8 cellular contexts compared by ENCODE assay signal in the genomic region with DNA sequence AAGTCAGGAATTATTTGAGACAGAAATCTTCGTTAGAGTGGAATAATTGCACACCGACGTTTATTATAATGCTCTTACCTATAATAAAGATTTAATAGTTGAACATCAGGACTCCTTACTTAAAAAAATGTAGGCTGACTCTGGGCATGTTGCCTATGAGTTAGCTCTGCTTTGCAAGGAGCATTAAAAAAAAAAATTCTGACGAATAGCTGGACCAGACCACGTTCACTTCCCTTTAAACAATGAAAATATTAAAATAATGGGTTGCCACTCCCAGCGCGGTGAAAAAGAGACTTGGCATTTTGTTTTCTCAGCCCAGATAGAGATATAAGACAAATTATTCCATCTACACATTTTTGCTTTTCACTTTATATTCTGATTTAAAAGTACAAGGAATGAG. TPM values are rescaled to one million over a fixed set of nuclear protein-coding genes. Genes with fewer than 3 reads are reported as not detected.
DNase-seq lines count a peak whose midpoint lies in the region; ATAC-seq and TF ChIP-seq lines count a peak whose summit lies in the region.

No MANE protein-coding gene starts in this region.

- H3K27me3 ChIP-seq in left ventricle myocardium inferior (ENCODE audit: low read depth) = no peaks in the 10 kb centered on the region

- H3K4me1 Mint-ChIP-seq in activated T-helper 1 cell treated with anti-CD3 and anti-CD28 coated beads, Interleukin-12 subunit alpha, Interleukin-12 subunit beta, Interleukin-2, Interleukin-4 antibody, amounts not matched to agents 30 ng/mL and 10 ng/mL and 1 ng/mL, durations not matched to agents 14 hours and 24 hours and 36 hours (ENCODE audit: low read depth) = peaks cover 36% of the 10 kb centered on the region
- peaks cover 25% of the 10 kb centered on the region for H3K4me1 Mint-ChIP-seq in stimulated activated effector memory CD8-positive, alpha-beta T cell treated with anti-CD3 and anti-CD28 coated beads, Interleukin-12 subunit alpha, Interleukin-12 subunit beta, amount 100 ng/mL, for 72 hours

- TF ChIP-seq CTCF in left ventricle myocardium inferior (IDR thresholded peaks at IDR 0.05; ENCODE audit: borderline replicate concordance) = no peak

- peaks cover 78% of the 10 kb centered on the region for H3K4me1 ChIP-seq in left ventricle myocardium inferior

- ATAC-seq in left cardiac atrium = no peak
- no peak for ATAC-seq in stimulated activated effector memory CD8-positive, alpha-beta T cell treated with anti-CD3 and anti-CD28 coated beads, Interleukin-12 subunit alpha, Interleukin-12 subunit beta, amount 100 ng/mL, for 72 hours
- no peak for ATAC-seq in GM19023 (IDR thresholded peaks at IDR 0.05; ENCODE audit: unreplicated experiment)

- H3K36me3 Mint-ChIP-seq in activated T-helper 1 cell treated with anti-CD3 and anti-CD28 coated beads, Interleukin-12 subunit alpha, Interleukin-12 subunit beta, Interleukin-2, Interleukin-4 antibody, amounts not matched to agents 30 ng/mL and 10 ng/mL and 1 ng/mL, durations not matched to agents 14 hours and 24 hours and 36 hours (ENCODE audit: low read depth) = peaks cover 3% of the 10 kb centered on the region
- peaks cover 2% of the 10 kb centered on the region for H3K36me3 Mint-ChIP-seq in stimulated activated effector memory CD8-positive, alpha-beta T cell treated with anti-CD3 and anti-CD28 coated beads, Interleukin-12 subunit alpha, Interleukin-12 subunit beta, amount 100 ng/mL, for 72 hours

- H3K27me3 Mint-ChIP-seq in activated T-helper 1 cell treated with anti-CD3 and anti-CD28 coated beads, Interleukin-12 subunit alpha, Interleukin-12 subunit beta, Interleukin-2, Interleukin-4 antibody, amounts not matched to agents 30 ng/mL and 10 ng/mL and 1 ng/mL, durations not matched to agents 14 hours and 24 hours and 36 hours (ENCODE audit: insufficient read depth) = no peaks in the 10 kb centered on the region

- H3K36me3 ChIP-seq in left ventricle myocardium inferior = no peaks in the 10 kb centered on the region

- no peaks in the 10 kb centered on the region for H3K9me3 Mint-ChIP-seq in activated T-helper 1 cell treated with anti-CD3 and anti-CD28 coated beads, Interleukin-12 subunit alpha, Interleukin-12 subunit beta, Interleukin-2, Interleukin-4 antibody, amounts not matched to agents 30 ng/mL and 10 ng/mL and 1 ng/mL, durations not matched to agents 14 hours and 24 hours and 36 hours
- no peaks in the 10 kb centered on the region for H3K9me3 Mint-ChIP-seq in stimulated activated effector memory CD8-positive, alpha-beta T cell treated with anti-CD3 and anti-CD28 coated beads, Interleukin-12 subunit alpha, Interleukin-12 subunit beta, amount 100 ng/mL, for 72 hours

- no peaks in the 10 kb centered on the region for H3K9me3 ChIP-seq in left ventricle myocardium inferior (replicated peaks)

- peak overlapping the region; percentile 98 for H3K4me3 Mint-ChIP-seq in activated T-helper 1 cell treated with anti-CD3 and anti-CD28 coated beads, Interleukin-12 subunit alpha, Interleukin-12 subunit beta, Interleukin-2, Interleukin-4 antibody, amounts not matched to agents 30 ng/mL and 10 ng/mL and 1 ng/mL, durations not matched to agents 14 hours and 24 hours and 36 hours
- H3K4me3 Mint-ChIP-seq in stimulated activated effector memory CD8-positive, alpha-beta T cell treated with anti-CD3 and anti-CD28 coated beads, Interleukin-12 subunit alpha, Interleukin-12 subunit beta, amount 100 ng/mL, for 72 hours = peak overlapping the region; percentile 100

- DNase-seq in left ventricle myocardium inferior = no peak
- DNase-seq in left cardiac atrium = no peak
- peak; percentile 2 for DNase-seq in activated T-helper 1 cell treated with anti-CD3 and anti-CD28 coated beads, Interleukin-12 subunit alpha, Interleukin-12 subunit beta, Interleukin-2, Interleukin-4 antibody, amounts not matched to agents 30 ng/mL and 10 ng/mL and 1 ng/mL, durations not matched to agents 14 hours and 24 hours and 36 hours (ENCODE audit: low spot score)
- DNase-seq in stimulated activated effector memory CD8-positive, alpha-beta T cell treated with anti-CD3 and anti-CD28 coated beads, Interleukin-12 subunit alpha, Interleukin-12 subunit beta, amount 100 ng/mL, for 72 hours (ENCODE audit: low spot score in 2 of 2) = no peak
- no peak for DNase-seq in posterior vena cava (ENCODE audit: low spot score)
- DNase-seq in posterior cingulate gyrus = no peak

- intact Hi-C loops in left ventricle myocardium inferior (cut with micrococcal nuclease) (no loop called here), left cardiac atrium (cut with DNase I) (loop anchor here in 1 of 2 donors (2.0 to 5.0 kb wide), 3 partner anchors 50 to 238 kb away; a partner anchor contains a TSS), posterior vena cava (cut with DNase I) (loop anchor here in 1 of 2 donors (10.0 kb wide), 2 partner anchors 50 to 170 kb away; a partner anchor contains a TSS), posterior cingulate gyrus (cut with DNase I) (loop anchor here (2.0 to 10.0 kb wide), 2 partner anchors 50 to 120 kb away; a partner anchor contains a TSS)
- intact Hi-C loops in activated T-helper 1 cell treated with anti-CD3 and anti-CD28 coated beads, Interleukin-12 subunit alpha, Interleukin-12 subunit beta, Interleukin-2, Interleukin-4 antibody, amounts not matched to agents 30 ng/mL and 10 ng/mL and 1 ng/mL, durations not matched to agents 14 hours and 24 hours and 36 hours (cut with micrococcal nuclease) = loop anchor here (1.0 to 5.0 kb wide), 2 partner anchors 62 to 173 kb away; a partner anchor contains a TSS

- H3K4me3 ChIP-seq in left ventricle myocardium inferior = peak overlapping the region; percentile 90
- peak overlapping the region; percentile 94 for H3K4me3 ChIP-seq in iPS-11a (ENCODE audit: low read depth, low read length)

- H3K27ac ChIP-seq in left ventricle myocardium inferior (replicated peaks) = peak overlapping the region; percentile 92

- H3K27ac Mint-ChIP-seq in activated T-helper 1 cell treated with anti-CD3 and anti-CD28 coated beads, Interleukin-12 subunit alpha, Interleukin-12 subunit beta, Interleukin-2, Interleukin-4 antibody, amounts not matched to agents 30 ng/mL and 10 ng/mL and 1 ng/mL, durations not matched to agents 14 hours and 24 hours and 36 hours = peak overlapping the region; percentile 97
- H3K27ac Mint-ChIP-seq in stimulated activated effector memory CD8-positive, alpha-beta T cell treated with anti-CD3 and anti-CD28 coated beads, Interleukin-12 subunit alpha, Interleukin-12 subunit beta, amount 100 ng/mL, for 72 hours = peak overlapping the region; percentile 99

RNA-seq across cellular contexts. Expression of a gene that starts 0.5 kb away (rescaled TPM):
- total RNA-seq in left ventricle myocardium inferior (2.7 TPM), left cardiac atrium (1 to 10 TPM; 3.1 to 3.4 TPM), posterior vena cava (1 to 10 TPM; 5.1 to 6.3 TPM)
- 15.8 and 18.3 TPM in 2 replicates for total RNA-seq in activated T-helper 1 cell treated with anti-CD3 and anti-CD28 coated beads, Interleukin-12 subunit alpha, Interleukin-12 subunit beta, Interleukin-2, Interleukin-4 antibody, amounts not matched to agents 30 ng/mL and 10 ng/mL and 1 ng/mL, durations not matched to agents 14 hours and 24 hours and 36 hours

RNA-seq across cellular contexts. Expression of a gene that starts 0.9 kb away (rescaled TPM):
- total RNA-seq in left ventricle myocardium inferior = 107 TPM
- 10 to 100 TPM; 76.0 to 78.9 TPM for total RNA-seq in left cardiac atrium
- total RNA-seq in activated T-helper 1 cell treated with anti-CD3 and anti-CD28 coated beads, Interleukin-12 subunit alpha, Interleukin-12 subunit beta, Interleukin-2, Interleukin-4 antibody, amounts not matched to agents 30 ng/mL and 10 ng/mL and 1 ng/mL, durations not matched to agents 14 hours and 24 hours and 36 hours = 58.0 and 59.3 TPM in 2 replicates
- 10 to 100 TPM; 42.8 to 45.7 TPM for total RNA-seq in posterior vena cava

RNA-seq across cellular contexts. Expression of a gene that starts 51.3 kb away (rescaled TPM):
- total RNA-seq in left ventricle myocardium inferior = 11.1 TPM
- 10 to 100 TPM; 12.8 to 19.5 TPM for total RNA-seq in left cardiac atrium
- total RNA-seq in activated T-helper 1 cell treated with anti-CD3 and anti-CD28 coated beads, Interleukin-12 subunit alpha, Interleukin-12 subunit beta, Interleukin-2, Interleukin-4 antibody, amounts not matched to agents 30 ng/mL and 10 ng/mL and 1 ng/mL, durations not matched to agents 14 hours and 24 hours and 36 hours = 51.2 and 55.7 TPM in 2 replicates
- 10 to 100 TPM; 30.4 to 31.8 TPM for total RNA-seq in posterior vena cava
